ENCODE assay signal across 12 cellular contexts in the genomic region with DNA sequence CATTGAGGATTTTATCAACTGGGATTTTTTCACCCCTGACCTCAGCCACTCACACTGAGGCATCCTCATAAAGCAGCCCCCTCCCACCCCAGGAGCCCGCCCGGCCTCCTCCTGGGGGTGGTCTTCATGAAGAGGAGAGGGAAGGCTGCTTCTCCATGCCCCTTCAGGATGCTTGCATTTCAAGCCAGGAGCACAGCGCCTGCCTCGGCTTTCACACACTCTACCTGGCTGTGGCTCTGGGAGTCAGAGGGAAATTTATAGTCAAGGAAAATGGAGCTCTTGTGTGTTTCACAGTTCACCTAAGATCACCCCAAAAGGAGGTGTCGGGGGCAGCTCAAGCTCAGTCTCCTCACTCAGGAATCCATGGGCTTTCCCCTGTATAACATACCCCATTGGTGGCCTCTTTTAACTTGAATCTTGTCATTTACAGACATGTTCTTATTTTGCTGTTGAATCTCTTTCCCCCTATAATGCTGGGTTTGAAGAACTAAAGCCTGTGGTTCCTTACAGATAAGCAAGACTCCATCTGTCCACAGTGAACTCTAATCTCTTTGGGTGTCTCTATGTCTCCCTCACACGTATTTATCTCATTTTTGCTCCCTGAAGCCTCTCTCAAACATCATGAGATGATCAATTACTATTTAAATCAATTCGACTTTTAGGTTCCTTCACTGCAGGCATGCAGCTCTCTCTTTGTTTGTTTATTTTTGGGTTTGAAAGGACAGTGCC.
"Had no signal": no experiment of that assay in that cellular context is flagged by ENCODE, and none has a peak within 500 bp of the region (broad histone marks: within the 10 kb centered on the region; RNA-seq: fewer than 3 reads in every experiment).

No MANE protein-coding gene starts in this region.

- H3K4me3 ChIP-seq: sigmoid colon had no signal

- ATAC-seq: activated naive CD4-positive, alpha-beta T cell treated with anti-CD3 and anti-CD28 coated beads, Interleukin-2, amount 50 U/mL, for 72 hours had no signal

- H3K27ac ChIP-seq: sigmoid colon had no signal

- H3K4me1 ChIP-seq: sigmoid colon had no signal

- H3K9me3 ChIP-seq: sigmoid colon had no signal

- H3K27me3 ChIP-seq: sigmoid colon had no signal

- H3K36me3 ChIP-seq: sigmoid colon had no signal

- DNase-seq: activated B cell treated with CpG ODN at 0.5 μM for 24 hours; activated CD4-positive, alpha-beta T cell treated with anti-CD3 and anti-CD28 coated beads, Interleukin-2, amount 50 U/mL, for 4 hours; activated effector memory CD4-positive, alpha-beta T cell treated with anti-CD3 and anti-CD28 coated beads, Interleukin-2, amount 50 U/mL, for 16 hours; activated T-cell treated with anti-CD3 and anti-CD28 coated beads, Interleukin-2, amount 50 U/mL, for 1 hour; amygdala; dermis blood vessel endothelial cell; mesendoderm; sigmoid colon; stimulated activated CD4-positive, alpha-beta T cell treated with anti-CD3 and anti-CD28 coated beads, Interleukin-12 subunit alpha, Interleukin-12 subunit beta, amount 100 ng/mL, for 4 hours; stimulated activated naive CD4-positive, alpha-beta T cell treated with Interleukin-2 at 50 U/mL for 16 hours; SW 1271 had no signal
